In the genomic region with DNA sequence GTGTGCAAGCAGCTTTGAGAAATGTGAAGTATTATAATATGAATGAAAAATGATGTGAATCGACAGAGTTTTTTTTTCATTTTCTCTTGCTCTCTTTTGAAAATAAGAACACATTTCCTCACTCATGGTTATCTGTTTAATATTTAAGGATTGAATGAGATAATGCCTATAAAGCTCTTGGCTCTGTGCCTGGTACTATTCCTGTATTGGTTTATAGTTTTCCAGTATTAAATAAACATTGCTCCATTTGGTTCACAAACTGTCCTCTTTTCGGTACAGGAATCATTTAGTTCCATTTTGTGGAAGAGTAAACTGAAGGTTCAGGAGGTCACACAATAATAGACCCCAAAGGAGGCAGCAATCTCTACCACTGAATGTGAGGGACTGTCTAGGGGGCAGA, we compare ENCODE assay signal across 16 cellular contexts.
A peak's percentile ranks its signal among the peaks of the same experiment; 100 is the strongest.
DNase-seq lines count a peak whose midpoint lies in the region; TF ChIP-seq lines count a peak whose summit lies in the region.
"Had no signal": no experiment of that assay in that cellular context is flagged by ENCODE, and none has a peak within 500 bp of the region (broad histone marks: within the 10 kb centered on the region; RNA-seq: fewer than 3 reads in every experiment).

No MANE protein-coding gene starts in this region.

- H3K4me3 ChIP-seq in LNCaP clone FGC (ENCODE audit: low read depth, low read length) (no peak overlapping the region), SK-N-MC (no peak overlapping the region)
- H3K4me3 ChIP-seq: BLaER1 had no signal

- no peak overlapping the region for H3K9ac ChIP-seq in SK-N-MC (ENCODE audit: insufficient read length)
- H3K9ac ChIP-seq: BLaER1 had no signal

- H3K36me3 ChIP-seq in SK-N-MC (ENCODE audit: insufficient read depth, low read length), result no peaks in the 10 kb centered on the region
- H3K36me3 ChIP-seq: BE2C, BLaER1 had no signal

- H3K9me3 ChIP-seq in SK-N-MC (ENCODE audit: low read depth, low read length), result no peaks in the 10 kb centered on the region
- H3K9me3 ChIP-seq: BE2C, BLaER1, Caco-2 had no signal

- TF ChIP-seq CTCF in C4-2B (conservative IDR thresholded peaks at IDR 0.05) (no peak), LNCaP clone FGC (IDR thresholded peaks at IDR 0.05; ENCODE audit: control insufficient read depth, extremely low read depth, insufficient read depth) (no peak)

- H3K27ac ChIP-seq in C4-2B (peak overlapping the region; percentile 33), SK-N-MC (no peak overlapping the region)
- H3K27ac ChIP-seq: BLaER1 had no signal

- DNase-seq in LNCaP clone FGC (ENCODE audit: low read depth) (peak; percentile 86), SK-N-MC (ENCODE audit: low read depth, low spot score) (peak; percentile 35), NCI-H524 (lab: John Stamatoyannopoulos, UW) (no peak), AML-193 (lab: John Stamatoyannopoulos, UW) (no peak), NCI-H1930 (lab: John Stamatoyannopoulos, UW) (no peak)
- DNase-seq: 8988T; BE2C; C1 segment of cervical spinal cord; Caco-2; Calu3; CD4-positive, alpha-beta T cell; CD8-positive, alpha-beta T cell; DMS79 treated with DMSO at 0.1 percent for 48 hours; GF-D8 had no signal

Comparison
In these comparisons a context has a peak if more than half of its experiments do, and no peak if none do; other contexts are left out.
1. DNase-seq: peak in LNCaP clone FGC (single experiment) and SK-N-MC (single experiment); none in NCI-H524 (0 of 2), AML-193 (0 of 2) and NCI-H1930 (0 of 2).